ENCODE assay signal across 13 cellular contexts in genomic region chr19:16370671-16371391, GRCh38. TPM values are rescaled to one million over a fixed set of nuclear protein-coding genes. Genes with fewer than 3 reads are reported as not detected.
DNase-seq lines count a peak whose midpoint lies in the region; ATAC-seq and TF ChIP-seq lines count a peak whose summit lies in the region.
"Had no signal": no experiment of that assay in that cellular context is flagged by ENCODE, and none has a peak within 500 bp of the region (broad histone marks: within the 10 kb centered on the region; RNA-seq: fewer than 3 reads in every experiment).

No MANE protein-coding gene starts in this region.

- H3K4me2 ChIP-seq in parathyroid adenoma (ENCODE audit: low read length), result no peak overlapping the region

- H3K79me2 ChIP-seq in parathyroid adenoma, result peaks cover 2% of the 10 kb centered on the region

- no peak overlapping the region for H3K4me3 Mint-ChIP-seq in activated naive CD8-positive, alpha-beta T cell
- H3K4me3 Mint-ChIP-seq: T-helper 2 cell treated with Interferon-gamma antibody and Interleukin-4, amounts not matched to agents 5 μg/mL and 100 μg/mL, for 36 hours had no signal

- ATAC-seq in HG02571 (IDR thresholded peaks at IDR 0.05; ENCODE audit: unreplicated experiment) (no peak), HG02588 (IDR thresholded peaks at IDR 0.05; ENCODE audit: unreplicated experiment) (no peak)

- peak overlapping the region; percentile 39 for H3K4me3 ChIP-seq in Jurkat, Clone E6-1 (ENCODE audit: low read length)
- H3K4me3 ChIP-seq in parathyroid adenoma (ENCODE audit: low read depth, low read length), result no peak overlapping the region
- H3K4me3 ChIP-seq: adrenal gland, mucosa of descending colon had no signal

- peaks cover 16% of the 10 kb centered on the region for H3K36me3 Mint-ChIP-seq in activated naive CD8-positive, alpha-beta T cell

- no peaks in the 10 kb centered on the region for H3K36me3 ChIP-seq in parathyroid adenoma (ENCODE audit: control insufficient read depth, insufficient read depth, low read length)

- H3K9me3 ChIP-seq in parathyroid adenoma (ENCODE audit: control insufficient read depth, low read length), result no peaks in the 10 kb centered on the region
- H3K9me3 ChIP-seq: adrenal gland, mucosa of descending colon had no signal

- no peaks in the 10 kb centered on the region for H3K9me3 Mint-ChIP-seq in activated naive CD8-positive, alpha-beta T cell (ENCODE audit: low read depth)
- H3K9me3 Mint-ChIP-seq: T-helper 2 cell treated with Interferon-gamma antibody and Interleukin-4, amounts not matched to agents 5 μg/mL and 100 μg/mL, for 36 hours had no signal

- TF ChIP-seq CTCF in parathyroid adenoma (IDR thresholded peaks at IDR 0.05), result no peak

- H3K9ac ChIP-seq in parathyroid adenoma, result no peak overlapping the region

- peaks cover 45% of the 10 kb centered on the region for H3K4me1 Mint-ChIP-seq in activated naive CD8-positive, alpha-beta T cell (ENCODE audit: low read depth)

- peaks cover 7% of the 10 kb centered on the region for H3K4me1 ChIP-seq in parathyroid adenoma

- peak overlapping the region; percentile 13 for H3K27ac ChIP-seq in parathyroid adenoma
- H3K27ac ChIP-seq: 22Rv1 had no signal

- H3K27me3 Mint-ChIP-seq in activated naive CD8-positive, alpha-beta T cell, result no peaks in the 10 kb centered on the region

- peak; percentile 62 for DNase-seq in NK-92 treated with Interleukin-12 subunit alpha and Interleukin-12 subunit beta, amount 100 ng/mL, for 24 hours (lab: John Stamatoyannopoulos, UW)
- DNase-seq in NK-92 (lab: John Stamatoyannopoulos, UW; ENCODE audit: unreplicated experiment), result no peak
- peak; percentile 83 for DNase-seq in Jurkat, Clone E6-1 (ENCODE audit: low read depth, low spot score)
- no peak for DNase-seq in NCI-H146 (lab: John Stamatoyannopoulos, UW)
- DNase-seq: hippocampal formation had no signal

- peak overlapping the region; percentile 80 for H3K27ac Mint-ChIP-seq in activated naive CD8-positive, alpha-beta T cell
- H3K27ac Mint-ChIP-seq: T-helper 2 cell treated with Interferon-gamma antibody and Interleukin-4, amounts not matched to agents 5 μg/mL and 100 μg/mL, for 36 hours had no signal

- H2AFZ ChIP-seq in parathyroid adenoma, result no peak overlapping the region

- H3K27me3 ChIP-seq in parathyroid adenoma (ENCODE audit: control insufficient read depth, insufficient read depth, low read length), result no peaks in the 10 kb centered on the region
- H3K27me3 ChIP-seq: adrenal gland had no signal

RNA-seq across cellular contexts. Expression of gene KLF2, which starts 46.2 kb away (rescaled TPM):
- 22.6 TPM for polyA plus RNA-seq in Jurkat, Clone E6-1 (2012; ENCODE audit: insufficient read depth, insufficient read length)

Comparison
In these comparisons a context has a peak if more than half of its experiments do, and no peak if none do; other contexts are left out.
1. DNase-seq: peak in NK-92 treated with Interleukin-12 subunit alpha and Interleukin-12 subunit beta, amount 100 ng/mL, for 24 hours (single experiment) and Jurkat, Clone E6-1 (single experiment); none in NK-92 (single experiment) and NCI-H146 (single experiment).